Comparison of ENCODE assay signal across 19 cellular contexts in genomic region chr18:58417752-58418151, GRCh38.
A peak's percentile ranks its signal among the peaks of the same experiment; 100 is the strongest.
DNase-seq lines count a peak whose midpoint lies in the region; ATAC-seq, FAIRE-seq and TF ChIP-seq lines count a peak whose summit lies in the region.
"Had no signal": no experiment of that assay in that cellular context is flagged by ENCODE, and none has a peak within 500 bp of the region (broad histone marks: within the 10 kb centered on the region; RNA-seq: fewer than 3 reads in every experiment).

No MANE protein-coding gene starts in this region.

- DNase-seq in left ventricle myocardium inferior (no peak), Right ventricle myocardium inferior (ENCODE audit: missing footprints) (no peak), endothelial cell (ENCODE audit: low spot score) (no peak), left lung (no peak), HTR-8/SVneo (ENCODE audit: insufficient read length, low spot score) (no peak), GM19240 (ENCODE audit: insufficient read length, low spot score) (no peak)
- DNase-seq: 8988T; CD8-positive, alpha-beta memory T cell; effector CD8-positive, alpha-beta T cell; heart left ventricle; kidney glomerular epithelial cell; NCI-H146; NCI-H510A treated with DMSO at 0.1 percent for 48 hours had no signal

- H3K4me3 ChIP-seq in left ventricle myocardium inferior (no peak overlapping the region), left lung (no peak overlapping the region)
- H3K4me3 ChIP-seq: GM12878, heart left ventricle, K562 had no signal

- no peaks in the 10 kb centered on the region for H3K9me3 Mint-ChIP-seq in endothelial cell (ENCODE audit: unreplicated experiment)
- H3K9me3 Mint-ChIP-seq: CD8-positive, alpha-beta memory T cell had no signal

- peaks cover 12% of the 10 kb centered on the region for H3K4me1 Mint-ChIP-seq in endothelial cell (ENCODE audit: unreplicated experiment)
- H3K4me1 Mint-ChIP-seq: CD8-positive, alpha-beta memory T cell had no signal

- peak overlapping the region; percentile 26 for H3K4me3 Mint-ChIP-seq in endothelial cell (ENCODE audit: unreplicated experiment)
- H3K4me3 Mint-ChIP-seq: CD8-positive, alpha-beta memory T cell had no signal

- no peak for ATAC-seq in Right ventricle myocardium inferior
- ATAC-seq in left lung: peak; percentile 54
- no peak for ATAC-seq in GM18505 (IDR thresholded peaks at IDR 0.05; ENCODE audit: unreplicated experiment)
- no peak for ATAC-seq in HG03565 (IDR thresholded peaks at IDR 0.05; ENCODE audit: unreplicated experiment)
- ATAC-seq: GM12878, HCT116, K562 had no signal

- peaks cover 10% of the 10 kb centered on the region for H3K27me3 ChIP-seq in left ventricle myocardium inferior (ENCODE audit: low read depth)
- no peaks in the 10 kb centered on the region for H3K27me3 ChIP-seq in left lung
- H3K27me3 ChIP-seq: heart left ventricle had no signal

- intact Hi-C loops in left ventricle myocardium inferior (cut with micrococcal nuclease) (no loop called here), Right ventricle myocardium inferior (cut with DNase I) (no loop called here), left lung (cut with DNase I) (no loop called here)

- H3K27ac ChIP-seq in left ventricle myocardium inferior (replicated peaks) (peak overlapping the region; percentile 38), left lung (no peak overlapping the region)

- no peak for FAIRE-seq in HTR-8/SVneo (lab: Jason Lieb, UNC)
- FAIRE-seq: GM12878, K562 had no signal

- H3K9me3 ChIP-seq in left ventricle myocardium inferior (replicated peaks) (no peaks in the 10 kb centered on the region), left lung (no peaks in the 10 kb centered on the region)
- H3K9me3 ChIP-seq: heart left ventricle had no signal

- TF ChIP-seq CTCF in left ventricle myocardium inferior (IDR thresholded peaks at IDR 0.05; ENCODE audit: borderline replicate concordance) (no peak), endothelial cell (IDR thresholded peaks at IDR 0.05; ENCODE audit: unreplicated experiment) (no peak), left lung (IDR thresholded peaks at IDR 0.05) (no peak)

- no peaks in the 10 kb centered on the region for H3K36me3 ChIP-seq in left ventricle myocardium inferior
- no peaks in the 10 kb centered on the region for H3K36me3 ChIP-seq in left lung
- H3K36me3 ChIP-seq: heart left ventricle had no signal

- TF ChIP-seq POLR2A in GM18505 (IDR thresholded peaks at IDR 0.05; ENCODE audit: borderline replicate concordance, extremely low read depth, insufficient read depth, insufficient read length): no peak

- no peak overlapping the region for H3K27ac Mint-ChIP-seq in endothelial cell (ENCODE audit: unreplicated experiment)
- H3K27ac Mint-ChIP-seq: CD8-positive, alpha-beta memory T cell; progenitor cell of endocrine pancreas had no signal

- no peaks in the 10 kb centered on the region for H3K27me3 Mint-ChIP-seq in endothelial cell (ENCODE audit: unreplicated experiment)

- H3K4me1 ChIP-seq in left ventricle myocardium inferior (peaks cover 6% of the 10 kb centered on the region), left lung (no peaks in the 10 kb centered on the region)

- peaks cover 4% of the 10 kb centered on the region for H3K36me3 Mint-ChIP-seq in endothelial cell (ENCODE audit: low read depth, unreplicated experiment)
- H3K36me3 Mint-ChIP-seq: CD8-positive, alpha-beta memory T cell had no signal
